ENCODE assay signal across 29 cellular contexts in the genomic region with DNA sequence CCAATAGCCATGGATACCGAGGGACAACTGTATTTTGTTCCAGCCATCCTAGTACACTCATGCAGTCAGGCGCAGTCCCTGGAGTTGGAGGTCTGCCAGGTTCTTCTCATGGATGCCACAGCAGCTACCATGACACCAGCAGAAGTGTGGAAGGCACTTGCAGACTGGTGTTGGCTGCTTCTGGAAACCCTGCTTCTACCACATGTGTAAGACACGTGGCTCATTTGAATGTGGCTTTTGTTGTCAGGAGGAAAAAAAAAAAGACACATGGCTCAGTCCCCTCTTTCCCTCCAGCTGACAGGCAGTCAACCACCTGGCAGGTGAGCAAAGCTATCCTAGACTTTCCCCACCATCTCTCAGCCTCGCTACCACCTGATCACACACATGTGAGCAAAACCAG. TPM values are rescaled to one million over a fixed set of nuclear protein-coding genes. Genes with fewer than 3 reads are reported as not detected.
DNase-seq lines count a peak whose midpoint lies in the region; ATAC-seq, FAIRE-seq and TF ChIP-seq lines count a peak whose summit lies in the region.
"Had no signal": no experiment of that assay in that cellular context is flagged by ENCODE, and none has a peak within 500 bp of the region (broad histone marks: within the 10 kb centered on the region; RNA-seq: fewer than 3 reads in every experiment).

No MANE protein-coding gene starts in this region.

- no peak overlapping the region for H3K27ac ChIP-seq in HepG2 (ENCODE audit: extremely low read length, insufficient read depth, low read length)
- H3K27ac ChIP-seq in right lobe of liver = no peak overlapping the region
- H3K27ac ChIP-seq: A549, adrenal gland, brain microvascular endothelial cell, esophagus muscularis mucosa, left lung, pancreas, right atrium auricular region, transverse colon had no signal

- intact Hi-C loops in HepG2 (cut with micrococcal nuclease; ENCODE audit: unreplicated experiment) = no loop called here
- intact Hi-C loops in right lobe of liver (cut with DNase I) = no loop called here

- no peak overlapping the region for H3K4me2 ChIP-seq in HepG2 (ENCODE audit: low read depth, low read length)
- H3K4me2 ChIP-seq: A549 had no signal

- H3K9ac ChIP-seq in HepG2 (ENCODE audit: insufficient read depth, low read depth, low read length) = no peak overlapping the region

- no TSS peak for BruUV-seq in HepG2 (replicated peaks; lab: Mats Ljungman, UMichigan)

- FAIRE-seq in HepG2 (lab: Jason Lieb, UNC) = no peak
- FAIRE-seq: A549, D721Med, frontal cortex, G401.6, pancreas had no signal

- H2AFZ ChIP-seq in HepG2 (ENCODE audit: low read length) = no peak overlapping the region

- WGBS in HepG2 (ENCODE audit: low lambda C conversion rate) = 94% methylated on average over 4 of the region's 4 CpGs
- WGBS in right lobe of liver (ENCODE audit: insufficient coverage, low coverage, low lambda C conversion rate, missing lambda C conversion rate) = 86% methylated on average over 3 of the region's 4 CpGs

- TF ChIP-seq EP300 in HepG2 (IDR thresholded peaks at IDR 0.05; ENCODE audit: low read depth in 2 of 2, low read length in 2 of 2) (no peak), HepG2 (CRISPR knock-in tag; IDR thresholded peaks at IDR 0.05; ENCODE audit: borderline replicate concordance) (no peak)

- no peaks in the 10 kb centered on the region for H4K20me1 ChIP-seq in HepG2 (ENCODE audit: insufficient read depth, low read length)

- CTCF ChIA-PET in HepG2 (lab: Yijun Ruan, JAX; ENCODE audit: low intra/inter-chr PET ratio, low total read pairs) = no interaction called here

- DNase-seq in HepG2 (ENCODE audit: low spot score) (no peak), right lobe of liver (no peak), NCI-H146 treated with DMSO at 0.1 percent for 48 hours (lab: John Stamatoyannopoulos, UW; ENCODE audit: unreplicated experiment) (peak; percentile 71), NCI-H510A treated with DMSO at 0.1 percent for 48 hours (lab: John Stamatoyannopoulos, UW) (peak; percentile 13), Kasumi-1 (lab: John Stamatoyannopoulos, UW) (no peak)
- DNase-seq in stimulated activated CD8-positive, alpha-beta memory T cell treated with anti-CD3 and anti-CD28 coated beads, Interleukin-4, amount 100 ng/mL, for 48 hours = no peak
- DNase-seq: activated CD8-positive, alpha-beta T cell treated with anti-CD3 and anti-CD28 coated beads, Interleukin-2, amount 10 ng/mL, durations not matched to agents 7 days and 5 days; brain microvascular endothelial cell; effector memory CD8-positive, alpha-beta T cell; hippocampal formation; left lung; natural killer cell; OCI-M1; pancreas; Right ventricle myocardium superior; stimulated activated CD4-positive, alpha-beta T cell treated with anti-CD3 and anti-CD28 coated beads, Interleukin-4, amount 100 ng/mL, for 24 hours; transverse colon had no signal

- POLR2A ChIA-PET in HepG2 (lab: Yijun Ruan, JAX) = no interaction called here

- in situ Hi-C loops in HepG2 (cut with HindIII; ENCODE audit: extremely low pct_ligation_motif_present, low pct_unique_long_range_greater_than_20kb) = no loop called here

- H3K9me3 ChIP-seq in HepG2 (ENCODE audit: low read length) = no peaks in the 10 kb centered on the region
- no peaks in the 10 kb centered on the region for H3K9me3 ChIP-seq in right lobe of liver
- H3K9me3 ChIP-seq: A549, adrenal gland, esophagus muscularis mucosa, left lung, pancreas, right atrium auricular region, transverse colon had no signal

- ATAC-seq in HepG2 (0 out of 3 replicates have a peak, but pooled peaks have one; percentile 20), right lobe of liver (no peak), HG03097 (IDR thresholded peaks at IDR 0.05; ENCODE audit: low FRiP score, unreplicated experiment) (no peak), HG02571 (IDR thresholded peaks at IDR 0.05; ENCODE audit: unreplicated experiment) (no peak)
- ATAC-seq: A549; activated CD8-positive, alpha-beta T cell treated with anti-CD3 and anti-CD28 coated beads, Interleukin-2, amount 10 ng/mL, durations not matched to agents 7 days and 5 days; effector memory CD8-positive, alpha-beta T cell; HCT116; left lung; natural killer cell; pancreas had no signal

- H3K4me3 ChIP-seq in HepG2 (replicated peaks in 1 of 3; ENCODE audit: insufficient read depth in 1 of 3, low read depth in 2 of 3, low read length in 3 of 3) (no peak overlapping the region), right lobe of liver (no peak overlapping the region)
- H3K4me3 ChIP-seq: A549, adrenal gland, esophagus muscularis mucosa, left lung, pancreas, right atrium auricular region, transverse colon had no signal

- TF ChIP-seq RAD21 in HepG2 (CRISPR knock-in tag; IDR thresholded peaks at IDR 0.05) = no peak

- TF ChIP-seq CTCF in HepG2 (CRISPR knock-in tag; IDR thresholded peaks at IDR 0.05) (no peak), right lobe of liver (IDR thresholded peaks at IDR 0.05) (no peak)

- no peaks in the 10 kb centered on the region for H3K79me2 ChIP-seq in HepG2 (ENCODE audit: insufficient read depth, low read length)

- H3K36me3 ChIP-seq in HepG2 (replicated peaks in 1 of 2; ENCODE audit: control insufficient read depth in 1 of 2, insufficient read depth in 2 of 2, low read length in 2 of 2) = peaks cover 4 to 8% of the 10 kb centered on the region in 2 experiments; a peak in 3 of 5 replicates
- no peaks in the 10 kb centered on the region for H3K36me3 ChIP-seq in right lobe of liver
- H3K36me3 ChIP-seq: adrenal gland, brain microvascular endothelial cell, esophagus muscularis mucosa, left lung, pancreas, right atrium auricular region, transverse colon had no signal

- H3K4me1 ChIP-seq in HepG2 (ENCODE audit: insufficient read depth, low read length) = no peaks in the 10 kb centered on the region
- no peaks in the 10 kb centered on the region for H3K4me1 ChIP-seq in right lobe of liver
- H3K4me1 ChIP-seq: A549, adrenal gland, esophagus muscularis mucosa, left lung, pancreas, right atrium auricular region, transverse colon had no signal

- H3K27me3 ChIP-seq in HepG2 (ENCODE audit: control insufficient read depth in 1 of 2, insufficient read depth in 2 of 2, low read length in 2 of 2) (no peaks in the 10 kb centered on the region), right lobe of liver (no peaks in the 10 kb centered on the region)
- H3K27me3 ChIP-seq: adrenal gland, brain microvascular endothelial cell, esophagus muscularis mucosa, pancreas, right atrium auricular region, transverse colon had no signal

- no peak for TF ChIP-seq POLR2A in HepG2 (IDR thresholded peaks at IDR 0.05; ENCODE audit: insufficient read depth in 1 of 2, low read depth in 2 of 2, low read length in 2 of 2)
- TF ChIP-seq POLR2A in right lobe of liver (IDR thresholded peaks at IDR 0.05) = no peak

TF ChIP-seq in HepG2, 621 proteins besides CTCF, POLR2A, EP300 and RAD21 (continues in another document):
- no peak for TF ChIP-seq ZNF598 (CRISPR knock-in tag; IDR thresholded peaks at IDR 0.05; ENCODE audit: borderline replicate concordance)
- TF ChIP-seq, protein P1, sequence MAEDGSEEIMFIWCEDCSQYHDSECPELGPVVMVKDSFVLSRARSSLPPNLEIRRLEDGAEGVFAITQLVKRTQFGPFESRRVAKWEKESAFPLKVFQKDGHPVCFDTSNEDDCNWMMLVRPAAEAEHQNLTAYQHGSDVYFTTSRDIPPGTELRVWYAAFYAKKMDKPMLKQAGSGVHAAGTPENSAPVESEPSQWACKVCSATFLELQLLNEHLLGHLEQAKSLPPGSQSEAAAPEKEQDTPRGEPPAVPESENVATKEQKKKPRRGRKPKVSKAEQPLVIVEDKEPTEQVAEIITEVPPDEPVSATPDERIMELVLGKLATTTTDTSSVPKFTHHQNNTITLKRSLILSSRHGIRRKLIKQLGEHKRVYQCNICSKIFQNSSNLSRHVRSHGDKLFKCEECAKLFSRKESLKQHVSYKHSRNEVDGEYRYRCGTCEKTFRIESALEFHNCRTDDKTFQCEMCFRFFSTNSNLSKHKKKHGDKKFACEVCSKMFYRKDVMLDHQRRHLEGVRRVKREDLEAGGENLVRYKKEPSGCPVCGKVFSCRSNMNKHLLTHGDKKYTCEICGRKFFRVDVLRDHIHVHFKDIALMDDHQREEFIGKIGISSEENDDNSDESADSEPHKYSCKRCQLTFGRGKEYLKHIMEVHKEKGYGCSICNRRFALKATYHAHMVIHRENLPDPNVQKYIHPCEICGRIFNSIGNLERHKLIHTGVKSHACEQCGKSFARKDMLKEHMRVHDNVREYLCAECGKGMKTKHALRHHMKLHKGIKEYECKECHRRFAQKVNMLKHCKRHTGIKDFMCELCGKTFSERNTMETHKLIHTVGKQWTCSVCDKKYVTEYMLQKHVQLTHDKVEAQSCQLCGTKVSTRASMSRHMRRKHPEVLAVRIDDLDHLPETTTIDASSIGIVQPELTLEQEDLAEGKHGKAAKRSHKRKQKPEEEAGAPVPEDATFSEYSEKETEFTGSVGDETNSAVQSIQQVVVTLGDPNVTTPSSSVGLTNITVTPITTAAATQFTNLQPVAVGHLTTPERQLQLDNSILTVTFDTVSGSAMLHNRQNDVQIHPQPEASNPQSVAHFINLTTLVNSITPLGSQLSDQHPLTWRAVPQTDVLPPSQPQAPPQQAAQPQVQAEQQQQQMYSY (CRISPR knock-in tag; IDR thresholded peaks at IDR 0.05) = no peak

RNA-seq across cellular contexts. Expression of a gene that starts 19.4 kb away (rescaled TPM):
- total RNA-seq in HepG2 (2016; rRNA removed; fragmentation: Illumina TruSeq; extraction: Trizol) (not detected in 2 replicates), right lobe of liver (not detected)
- total RNA-seq in HepG2 (2016; cell fraction: cytosol; rRNA removed; fragmentation: Illumina TruSeq; extraction: Trizol; ENCODE audit: low read depth) = not detected in 2 replicates
- total RNA-seq in HepG2 (2016; cell fraction: insoluble cytoplasmic fraction; rRNA removed; fragmentation: Illumina TruSeq; extraction: Trizol) = not detected in 2 replicates
- not detected in 2 replicates for total RNA-seq in HepG2 (2016; cell fraction: membrane; rRNA removed; fragmentation: Illumina TruSeq; extraction: Trizol)
- not detected in 2 replicates for total RNA-seq in HepG2 (2016; cell fraction: nucleus; rRNA removed; fragmentation: Illumina TruSeq; extraction: Trizol)
- not detected in 2 replicates for polyA plus RNA-seq in HepG2 (2011; rRNA removed)
- not detected in 2 replicates for polyA plus RNA-seq in HepG2 (2011; cell fraction: cytosol; rRNA removed)
- not detected in 2 replicates for polyA plus RNA-seq in HepG2 (2011; cell fraction: nucleus; rRNA removed)
- 0.09 and 0.13 TPM in 2 replicates for polyA plus RNA-seq in HepG2 (2012)
- polyA plus RNA-seq in HepG2 (2016; cell fraction: cytosol; fragmentation: Illumina TruSeq; extraction: Trizol; ENCODE audit: low read depth) = not detected in 2 replicates
- not detected in 2 replicates for polyA plus RNA-seq in HepG2 (2016; cell fraction: insoluble cytoplasmic fraction; fragmentation: Illumina TruSeq; extraction: Trizol; ENCODE audit: low read depth)
- not detected in 2 replicates for polyA plus RNA-seq in HepG2 (2016; cell fraction: membrane; fragmentation: Illumina TruSeq; extraction: Trizol; ENCODE audit: low read depth)
- polyA plus RNA-seq in HepG2 (2016; cell fraction: nucleus; fragmentation: Illumina TruSeq; extraction: Trizol; ENCODE audit: insufficient read depth, low read depth) = not detected in 2 replicates
- 0.18 TPM in 1 of 2 replicates, not detected in the other for polyA minus RNA-seq in HepG2 (2011; rRNA and poly(A)+ RNA removed; ENCODE audit: low replicate concordance)
- not detected in 2 replicates for polyA minus RNA-seq in HepG2 (2011; cell fraction: cytosol; rRNA and poly(A)+ RNA removed)
- not detected in 2 replicates for polyA minus RNA-seq in HepG2 (2011; cell fraction: nucleus; rRNA and poly(A)+ RNA removed)
- total RNA-seq: activated CD8-positive, alpha-beta T cell treated with anti-CD3 and anti-CD28 coated beads, Interleukin-2, amount 10 ng/mL, durations not matched to agents 7 days and 5 days; esophagus muscularis mucosa; HT1080; LHCN-M2; natural killer cell; pancreas; Right ventricle myocardium superior; transverse colon had no signal
- polyA plus RNA-seq: A549, adrenal gland, pancreas had no signal

Comparison
In these comparisons a context has a peak if more than half of its experiments do, and no peak if none do; other contexts are left out.
1. DNase-seq: peak in NCI-H146 treated with DMSO at 0.1 percent for 48 hours (single experiment) and NCI-H510A treated with DMSO at 0.1 percent for 48 hours (single experiment); none in HepG2 (single experiment), right lobe of liver (0 of 3), Kasumi-1 (0 of 2) and stimulated activated CD8-positive, alpha-beta memory T cell treated with anti-CD3 and anti-CD28 coated beads, Interleukin-4, amount 100 ng/mL, for 48 hours (single experiment).